ENCODE assay signal across 25 cellular contexts in genomic region chr11:11089805-11090204, GRCh38.
"Had no signal": no experiment of that assay in that cellular context is flagged by ENCODE, and none has a peak within 500 bp of the region (broad histone marks: within the 10 kb centered on the region; RNA-seq: fewer than 3 reads in every experiment).

No MANE protein-coding gene starts in this region.

- ATAC-seq: activated CD8-positive, alpha-beta memory T cell treated with anti-CD3 and anti-CD28 coated beads, Interleukin-2, amount 10 ng/mL, durations not matched to agents 7 days and 5 days; activated CD8-positive, alpha-beta T cell treated with anti-CD3 and anti-CD28 coated beads, Interleukin-2, amount 10 ng/mL, durations not matched to agents 7 days and 5 days; activated naive CD8-positive, alpha-beta T cell treated with anti-CD3 and anti-CD28 coated beads, Interleukin-2, amount 50 U/mL, for 24 hours; effector memory CD8-positive, alpha-beta T cell; gastroesophageal sphincter; sciatic nerve had no signal

- FAIRE-seq: urothelium cell line had no signal

- H3K9me3 ChIP-seq: neutrophil, thoracic aorta had no signal

- H3K27ac ChIP-seq: gastroesophageal sphincter, hepatocyte, left ventricle myocardium inferior, neutrophil, skin epidermis, thoracic aorta, WERI-Rb-1 had no signal

- H3K4me2 ChIP-seq: hepatocyte had no signal

- H3K36me3 ChIP-seq: gastroesophageal sphincter, left ventricle myocardium inferior, neutrophil, thoracic aorta, WERI-Rb-1 had no signal

- H3K4me3 ChIP-seq: gastroesophageal sphincter, hepatocyte, left ventricle myocardium inferior, lung, skin epidermis, thoracic aorta had no signal

- H3K27me3 ChIP-seq: gastroesophageal sphincter, hepatocyte, neutrophil had no signal

- H3K4me1 ChIP-seq: gastroesophageal sphincter, left ventricle myocardium inferior had no signal

- H2AFZ ChIP-seq: hepatocyte had no signal

- H3K79me2 ChIP-seq: hepatocyte had no signal

- DNase-seq: activated CD4-positive, alpha-beta T cell treated with anti-CD3 and anti-CD28 coated beads, Interleukin-2, amount 50 U/mL, for 1 hour; activated CD8-positive, alpha-beta memory T cell treated with anti-CD3 and anti-CD28 coated beads, Interleukin-2, amount 10 ng/mL, durations not matched to agents 7 days and 5 days; activated CD8-positive, alpha-beta T cell treated with anti-CD3 and anti-CD28 coated beads, Interleukin-2, amount 10 ng/mL, durations not matched to agents 7 days and 5 days; activated naive CD8-positive, alpha-beta T cell treated with anti-CD3 and anti-CD28 coated beads, Interleukin-2, amount 50 U/mL, for 24 hours; activated T-cell treated with anti-CD3 and anti-CD28 coated beads, Interleukin-2, amount 50 U/mL, for 48 hours; amygdala; caudate nucleus; cortex of kidney; effector memory CD8-positive, alpha-beta T cell; erythroblast; islet precursor cell; left ventricle myocardium inferior; stimulated activated CD4-positive, alpha-beta T cell treated with anti-CD3 and anti-CD28 coated beads, Interleukin-12 subunit alpha, Interleukin-12 subunit beta, amount 100 ng/mL, for 4 hours; stimulated activated CD4-positive, alpha-beta T cell treated with anti-CD3 and anti-CD28 coated beads, Interleukin-4, amount 100 ng/mL, for 1 hour; T1000; trophoblast cell; WERI-Rb-1 had no signal
